12 cellular contexts compared by ENCODE assay signal in genomic region chr2:240237609-240238151, GRCh38.
A peak's percentile ranks its signal among the peaks of the same experiment; 100 is the strongest.
DNase-seq lines count a peak whose midpoint lies in the region; ATAC-seq and TF ChIP-seq lines count a peak whose summit lies in the region.
"Had no signal": no experiment of that assay in that cellular context is flagged by ENCODE, and none has a peak within 500 bp of the region (broad histone marks: within the 10 kb centered on the region; RNA-seq: fewer than 3 reads in every experiment).

No MANE protein-coding gene starts in this region.

- H2AFZ ChIP-seq in fibroblast of lung (ENCODE audit: low read length), result no peak overlapping the region
- no peak overlapping the region for H2AFZ ChIP-seq in osteoblast (ENCODE audit: low read length)
- H2AFZ ChIP-seq in hepatocyte, result no peak overlapping the region

- no peaks in the 10 kb centered on the region for H3K9me3 ChIP-seq in fibroblast of lung (ENCODE audit: control insufficient read depth, insufficient read depth, low read depth, low read length)
- no peaks in the 10 kb centered on the region for H3K9me3 ChIP-seq in osteoblast (ENCODE audit: low read depth, low read length)
- no peaks in the 10 kb centered on the region for H3K9me3 ChIP-seq in hepatocyte (ENCODE audit: low read depth)
- no peaks in the 10 kb centered on the region for H3K9me3 ChIP-seq in A673 (ENCODE audit: low read depth, low read length, poor library complexity, severe bottlenecking)
- H3K9me3 ChIP-seq: upper lobe of right lung had no signal

- H3K4me2 ChIP-seq in fibroblast of lung (ENCODE audit: extremely low read depth, insufficient read depth, low read length), result no peak overlapping the region
- H3K4me2 ChIP-seq in osteoblast (ENCODE audit: insufficient read depth, low read length), result peak overlapping the region; percentile 38
- H3K4me2 ChIP-seq in hepatocyte, result no peak overlapping the region

- H3K27ac ChIP-seq in fibroblast of lung (ENCODE audit: insufficient read depth, low read length), result no peak overlapping the region
- H3K27ac ChIP-seq in osteoblast (ENCODE audit: low read depth, low read length), result peak overlapping the region; percentile 46
- no peak overlapping the region for H3K27ac ChIP-seq in hepatocyte
- H3K27ac ChIP-seq in A673 (ENCODE audit: low read depth, low read length, poor library complexity, severe bottlenecking), result no peak overlapping the region
- H3K27ac ChIP-seq: upper lobe of right lung had no signal

- intact Hi-C loops in A673 (cut with micrococcal nuclease; ENCODE audit: unreplicated experiment), result no loop called here

- no peaks in the 10 kb centered on the region for H3K79me2 ChIP-seq in fibroblast of lung (ENCODE audit: control insufficient read depth, insufficient read depth, low read length)
- H3K79me2 ChIP-seq in osteoblast (ENCODE audit: insufficient read depth, low read length), result no peaks in the 10 kb centered on the region
- no peaks in the 10 kb centered on the region for H3K79me2 ChIP-seq in hepatocyte

- H3K4me3 ChIP-seq in fibroblast of lung (replicated peaks in 1 of 4; ENCODE audit: control extremely low read depth in 1 of 4, insufficient read depth in 1 of 4, low read depth in 3 of 4, low read length in 4 of 4), result no peak overlapping the region
- no peak overlapping the region for H3K4me3 ChIP-seq in osteoblast (ENCODE audit: insufficient read depth, low read length)
- no peak overlapping the region for H3K4me3 ChIP-seq in hepatocyte
- H3K4me3 ChIP-seq in A673 (ENCODE audit: low read depth, low read length, poor library complexity, severe bottlenecking), result no peak overlapping the region
- H3K4me3 ChIP-seq: upper lobe of right lung had no signal

- H3K9ac ChIP-seq in fibroblast of lung (ENCODE audit: insufficient read depth, low read length), result no peak overlapping the region

- H3K27me3 ChIP-seq in fibroblast of lung (ENCODE audit: control insufficient read depth, insufficient read depth, low read length) (no peaks in the 10 kb centered on the region), osteoblast (ENCODE audit: insufficient read depth, low read length) (peaks cover 4% of the 10 kb centered on the region), hepatocyte (no peaks in the 10 kb centered on the region), A673 (replicated peaks; ENCODE audit: insufficient read depth, low read depth, low read length, poor library complexity) (peaks cover 7% of the 10 kb centered on the region)
- H3K27me3 ChIP-seq: upper lobe of right lung had no signal

- no peaks in the 10 kb centered on the region for H3K9me2 ChIP-seq in hepatocyte (replicated peaks; ENCODE audit: insufficient read depth)

- H3K36me3 ChIP-seq in fibroblast of lung (ENCODE audit: control insufficient read depth, insufficient read depth, low read length), result no peaks in the 10 kb centered on the region
- no peaks in the 10 kb centered on the region for H3K36me3 ChIP-seq in osteoblast (ENCODE audit: insufficient read depth, low read length)
- H3K36me3 ChIP-seq in hepatocyte (replicated peaks; ENCODE audit: insufficient read depth, low read depth), result no peaks in the 10 kb centered on the region
- H3K36me3 ChIP-seq in A673 (ENCODE audit: insufficient read depth, low read length, poor library complexity, severe bottlenecking), result no peaks in the 10 kb centered on the region
- H3K36me3 ChIP-seq: upper lobe of right lung had no signal

- no TSS peak for BruUV-seq in A673 (replicated peaks; lab: Mats Ljungman, UMichigan)

- TF ChIP-seq CTCF in fibroblast of lung (conservative IDR thresholded peaks at IDR 0.05 in 1 of 2, IDR thresholded peaks at IDR 0.05 in 1 of 2; ENCODE audit: low read depth in 1 of 2, low read length in 2 of 2), result no peak
- no peak for TF ChIP-seq CTCF in osteoblast (IDR thresholded peaks at IDR 0.05; ENCODE audit: extremely low read depth, low read depth, low read length)
- no peak for TF ChIP-seq CTCF in hepatocyte (IDR thresholded peaks at IDR 0.05; ENCODE audit: poor library complexity)
- TF ChIP-seq CTCF in A673 (conservative IDR thresholded peaks at IDR 0.05; ENCODE audit: low read depth, low read length), result no peak

- H3K4me1 ChIP-seq in fibroblast of lung (ENCODE audit: control insufficient read depth, extremely low read depth, insufficient read depth, low read length) (peaks cover 11% of the 10 kb centered on the region), osteoblast (ENCODE audit: insufficient read depth, low read length) (peaks cover 11% of the 10 kb centered on the region), hepatocyte (ENCODE audit: insufficient read depth) (no peaks in the 10 kb centered on the region), A673 (ENCODE audit: insufficient read depth, low read length, poor library complexity, severe bottlenecking) (no peaks in the 10 kb centered on the region)

- 79% methylated on average over 11 of the region's 11 CpGs for WGBS in hepatocyte (ENCODE audit: low lambda C conversion rate, missing lambda C conversion rate)

- H4K20me1 ChIP-seq in fibroblast of lung (ENCODE audit: control insufficient read depth, extremely low read depth, insufficient read depth, low read length) (no peaks in the 10 kb centered on the region), osteoblast (ENCODE audit: insufficient read depth, low read length) (no peaks in the 10 kb centered on the region), hepatocyte (ENCODE audit: insufficient read depth, poor library complexity, severe bottlenecking) (no peaks in the 10 kb centered on the region)

- no peak for ATAC-seq in GM18502 (IDR thresholded peaks at IDR 0.05; ENCODE audit: poor library complexity, unreplicated experiment)
- ATAC-seq: upper lobe of right lung had no signal

- POLR2A ChIA-PET in A673 (lab: Charles Lee; ENCODE audit: low non-redundant PET), result no interaction called here

- CTCF ChIA-PET in A673 (lab: Charles Lee), result no interaction called here

- DNase-seq in ELR (ENCODE audit: low read depth) (peak; percentile 92), RKO (ENCODE audit: low spot score) (peak; percentile 73), fibroblast of lung (ENCODE audit: low read depth in 2 of 2) (peak; percentile 69 to 83), osteoblast (ENCODE audit: insufficient read length, low spot score, missing footprints) (peak; percentile 79), hepatocyte (ENCODE audit: low spot score) (no peak), LoVo (ENCODE audit: low spot score) (no peak), A673 (ENCODE audit: low spot score) (no peak)
- DNase-seq: DND-41, NCI-H2227 treated with DMSO at 0.1 percent for 48 hours, T-helper 9 cell, upper lobe of right lung had no signal

Comparison
In these comparisons a context has a peak if more than half of its experiments do, and no peak if none do; other contexts are left out.
1. DNase-seq: peak in ELR (single experiment), RKO (single experiment), fibroblast of lung (2 of 2) and osteoblast (single experiment); none in hepatocyte (single experiment), LoVo (single experiment) and A673 (single experiment).